Comparison of ENCODE assay signal across 8 cellular contexts in genomic region chr1:46718727-46719622, GRCh38. TPM values are rescaled to one million over a fixed set of nuclear protein-coding genes. Genes with fewer than 3 reads are reported as not detected.
A peak's percentile ranks its signal among the peaks of the same experiment; 100 is the strongest.
DNase-seq lines count a peak whose midpoint lies in the region; ATAC-seq and TF ChIP-seq lines count a peak whose summit lies in the region.

Gene EFCAB14 (minus strand): TSS chr1:46719114. CDS start chr1:46718087, 1,027 bp downstream.

- H4K8ac ChIP-seq in IMR-90 (ENCODE audit: low read depth in 2 of 2, low read length in 2 of 2), result peak within 1 kb of the TSS; percentile 58 to 66

- ATAC-seq in GM21528 (IDR thresholded peaks at IDR 0.05; ENCODE audit: low FRiP score, unreplicated experiment) (peak; percentile 97), IMR-90 (ENCODE audit: low read depth) (peak; percentile 97)

- H3K9me3 ChIP-seq in IMR-90 (ENCODE audit: control insufficient read depth, insufficient read depth, low read length), result no peaks in the 10 kb centered on the region
- no peaks in the 10 kb centered on the region for H3K9me3 ChIP-seq in mononuclear cell (ENCODE audit: low read depth, low read length)

- H3K4me1 ChIP-seq in IMR-90 (ENCODE audit: control insufficient read depth, insufficient read depth, low read length), result peaks cover 10% of the 10 kb centered on the region
- H3K4me1 ChIP-seq in mononuclear cell (ENCODE audit: insufficient read depth, low read length), result peaks cover 29% of the 10 kb centered on the region

- CTCF ChIA-PET in IMR-90 (lab: Yijun Ruan, JAX), result interaction anchor here (0.7 to 1.0 kb wide), 2 partner anchors 11 to 112 kb away, joined by 3 to 5 read pairs; no protein-coding TSS in a partner anchor

- peak within 1 kb of the TSS; percentile 64 for H3K27ac ChIP-seq in IMR-90 (ENCODE audit: insufficient read depth, low read length)

- H4K91ac ChIP-seq in IMR-90 (ENCODE audit: insufficient read depth, low read depth, low read length), result peak within 1 kb of the TSS; percentile 52; the same call in 1 of the 2 replicates

- peaks cover 25 to 29% of the 10 kb centered on the region in 2 experiments for H3K79me1 ChIP-seq in IMR-90 (ENCODE audit: low read depth in 1 of 2, low read length in 2 of 2)

- H2BK5ac ChIP-seq in IMR-90 (ENCODE audit: low read depth, low read length, poor library complexity, severe bottlenecking), result peak within 1 kb of the TSS; percentile 51

- TF ChIP-seq RAD21 in IMR-90 (IDR thresholded peaks at IDR 0.05; ENCODE audit: low read length), result no peak

- TF ChIP-seq POLR2A in IMR-90 (IDR thresholded peaks at IDR 0.05; ENCODE audit: low read depth, low read length), result peak; percentile 74

- peak within 1 kb of the TSS; percentile 33 for H4K5ac ChIP-seq in IMR-90 (ENCODE audit: low read depth, low read length)

- POLR2A ChIA-PET in IMR-90 (lab: Charles Lee; ENCODE audit: unreplicated experiment), result no interaction called here

- no peak within 1 kb of the TSS for H2BK20ac ChIP-seq in IMR-90 (ENCODE audit: low read depth, low read length)

- H3K27me3 ChIP-seq in IMR-90 (ENCODE audit: control insufficient read depth, insufficient read depth, low read length), result peaks cover 17% of the 10 kb centered on the region
- H3K27me3 ChIP-seq in mononuclear cell (ENCODE audit: insufficient read depth, low read length), result no peaks in the 10 kb centered on the region

- H3K18ac ChIP-seq in IMR-90 (ENCODE audit: low read depth, low read length), result no peak within 1 kb of the TSS; the same call in 1 of the 2 replicates

- dilution Hi-C loops in IMR-90 (cut with HindIII; ENCODE audit: low sequenced_read_pairs, unreplicated experiment), result no loop called here

- peaks cover 5% of the 10 kb centered on the region; the same call in 1 of the 2 replicates for H3K9me1 ChIP-seq in IMR-90 (ENCODE audit: insufficient read depth, low read length)

- H2BK120ac ChIP-seq in IMR-90 (ENCODE audit: low read depth, low read length), result peak within 1 kb of the TSS; percentile 57; the same call in 1 of the 2 replicates

- H3K14ac ChIP-seq in IMR-90 (replicated peaks; ENCODE audit: low read depth, low read length), result 0 out of 2 replicates have a peak within 1 kb of the TSS, but pooled peaks have one; percentile 21

- H3K4me2 ChIP-seq in IMR-90 (ENCODE audit: low read depth, low read length), result peak within 1 kb of the TSS; percentile 99

- H4K20me1 ChIP-seq in IMR-90 (ENCODE audit: insufficient read depth, low read length), result peaks cover 6% of the 10 kb centered on the region; the same call in 1 of the 2 replicates

- peak within 1 kb of the TSS; percentile 49; the same call in 1 of the 2 replicates for H2AK5ac ChIP-seq in IMR-90 (ENCODE audit: low read depth, low read length)

- peak within 1 kb of the TSS; percentile 51 for H2AK9ac ChIP-seq in IMR-90 (replicated peaks; ENCODE audit: low read depth, low read length, poor library complexity)

- no peak within 1 kb of the TSS for H2BK15ac ChIP-seq in IMR-90 (ENCODE audit: low read depth, low read length)

- peak within 1 kb of the TSS; percentile 94 for H3K9ac ChIP-seq in IMR-90 (ENCODE audit: low read depth, low read length)

- WGBS in IMR-90 (ENCODE audit: extremely low coverage in 2 of 2, insufficient read length in 1 of 2), 2 experiments, result 0% methylated on average over 22 of the region's 85 CpGs; no CpG with 5 or more reads in 1 of the 2 experiments

- peak within 1 kb of the TSS; percentile 69 for H3K4me3 ChIP-seq in IMR-90 (ENCODE audit: insufficient read depth, low read depth, low read length)
- peak within 1 kb of the TSS; percentile 91 for H3K4me3 ChIP-seq in mononuclear cell (ENCODE audit: low read length)

- peak within 1 kb of the TSS; percentile 68; the same call in 1 of the 2 replicates for H3K4ac ChIP-seq in IMR-90 (ENCODE audit: low read depth, low read length)

- DNase-seq in DMS 273 (lab: John Stamatoyannopoulos, UW; ENCODE audit: unreplicated experiment) (peak; percentile 98), IMR-90 (peak; percentile 85), OCI-M1 (lab: John Stamatoyannopoulos, UW) (peak; percentile 98), activated T-cell treated with anti-CD3 and anti-CD28 coated beads for 4 hours (peak; percentile 99), epidermal melanocyte (ENCODE audit: insufficient read length, low spot score) (peak; percentile 81)
- DNase-seq in stimulated activated CD8-positive, alpha-beta memory T cell treated with anti-CD3 and anti-CD28 coated beads, Interleukin-4, amount 100 ng/mL, for 1 hour (ENCODE audit: low read depth in 2 of 2, low spot score in 1 of 2), result peak; percentile 99

- peak within 1 kb of the TSS; percentile 96 for H2AFZ ChIP-seq in IMR-90 (replicated peaks; ENCODE audit: low read length, poor library complexity)

- peaks cover 9% of the 10 kb centered on the region for H3K36me3 ChIP-seq in IMR-90 (ENCODE audit: control insufficient read depth, insufficient read depth, low read length)

- H3K56ac ChIP-seq in IMR-90 (ENCODE audit: extremely low read depth, insufficient read depth, low read length), result peak within 1 kb of the TSS; percentile 46; the same call in 1 of the 2 replicates

- no peak for TF ChIP-seq CTCF in IMR-90 (conservative IDR thresholded peaks at IDR 0.05; ENCODE audit: low read depth, low read length)

- in situ Hi-C loops in IMR-90 (cut with MboI; ENCODE audit: low sequenced_read_pairs), result loop anchor here (25.0 kb wide), 1 partner anchor 307 kb away; no protein-coding TSS in a partner anchor

- BruUV-seq in IMR-90 (replicated peaks; lab: Mats Ljungman, UMichigan), result TSS peak; percentile 91

- H3K23ac ChIP-seq in IMR-90 (ENCODE audit: low read depth, low read length), result peak within 1 kb of the TSS; percentile 23; the same call in 1 of the 2 replicates

- intact Hi-C loops in IMR-90 (cut with micrococcal nuclease), result loop anchor here (5.0 kb wide), 2 partner anchors 102 to 117 kb away; partner anchors contain the start of genes MKNK1 and MOB3C

TF ChIP-seq in IMR-90, 13 proteins besides CTCF, POLR2A, EP300 and RAD21:
- TF ChIP-seq ELK1 (IDR thresholded peaks at IDR 0.05; ENCODE audit: borderline replicate concordance, low read depth, low read length), result no peak
- TF ChIP-seq NFE2L2 (IDR thresholded peaks at IDR 0.05; ENCODE audit: low read depth, low read length), result no peak
- TF ChIP-seq CHD1 (IDR thresholded peaks at IDR 0.05; ENCODE audit: low read depth, low read length), result no peak
- TF ChIP-seq RCOR1 (IDR thresholded peaks at IDR 0.05; ENCODE audit: insufficient replicate concordance, low read length), result no peak
- TF ChIP-seq RFX5 (IDR thresholded peaks at IDR 0.05; ENCODE audit: low read depth, low read length), result no peak
- TF ChIP-seq MAFK (IDR thresholded peaks at IDR 0.05; ENCODE audit: low read depth, low read length), result no peak
- TF ChIP-seq MAZ (IDR thresholded peaks at IDR 0.05; ENCODE audit: borderline replicate concordance, low read depth, low read length), result no peak
- 0 out of 2 replicates have a peak, but pooled peaks have one; percentile 17 for TF ChIP-seq USF2 (IDR thresholded peaks at IDR 0.05; ENCODE audit: low read depth, low read length)
- no peak for TF ChIP-seq CEBPB (IDR thresholded peaks at IDR 0.05; ENCODE audit: low read depth, low read length)
- no peak for TF ChIP-seq SMC3 (IDR thresholded peaks at IDR 0.05; ENCODE audit: low read depth, low read length)
- 0 out of 2 replicates have a peak, but pooled peaks have one; percentile 36 for TF ChIP-seq MXI1 (IDR thresholded peaks at IDR 0.05; ENCODE audit: borderline replicate concordance, low read depth, low read length)
- TF ChIP-seq FOS (IDR thresholded peaks at IDR 0.05; ENCODE audit: low read depth, low read length), result peak; percentile 5; the same call in 1 of the 2 replicates
- no peak for TF ChIP-seq BHLHE40 (IDR thresholded peaks at IDR 0.05; ENCODE audit: low read depth, low read length)

RNA-seq across cellular contexts. Expression of gene EFCAB14, which starts in this region (rescaled TPM):
- total RNA-seq in IMR-90 (2012; rRNA removed), result 39.2 and 43.0 TPM in 2 replicates
- 25.5 and 28.6 TPM in 2 replicates for polyA plus RNA-seq in IMR-90 (2012; rRNA removed)
- polyA plus RNA-seq in IMR-90 (2012; cell fraction: cytosol; rRNA removed), result 7.8 and 10.3 TPM in 2 replicates
- 5.0 and 31.4 TPM in 2 replicates for polyA plus RNA-seq in IMR-90 (2012; cell fraction: nucleus; rRNA removed; ENCODE audit: low replicate concordance)
- total RNA-seq in mononuclear cell, result 76.0 TPM

Comparison
In these comparisons a context has a peak if more than half of its experiments do, and no peak if none do; other contexts are left out.
1. Peak in every context shown above with its lines: DNase-seq, ATAC-seq, H3K4me3 ChIP-seq and H3K27ac ChIP-seq.